Comparison of ENCODE assay signal across 8 cellular contexts in the genomic region with DNA sequence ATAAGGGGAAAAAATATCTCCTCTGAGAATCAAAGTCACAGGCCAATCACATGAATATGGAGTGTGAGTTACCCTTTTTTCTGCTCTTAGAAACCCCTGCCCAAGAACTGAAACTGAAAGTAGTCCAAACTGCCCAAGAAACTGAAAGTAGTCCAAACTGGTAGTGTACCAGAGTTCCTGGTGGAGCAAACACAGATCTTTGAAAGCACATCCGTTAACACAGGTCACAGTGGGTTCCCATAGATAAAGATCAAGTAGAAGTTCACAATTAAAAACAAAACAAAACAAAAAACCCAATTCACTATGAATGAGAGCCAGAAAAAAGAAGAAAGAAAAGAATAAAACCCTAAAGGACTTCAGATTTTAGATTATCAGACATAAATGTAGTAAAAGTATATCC.
DNase-seq lines count a peak whose midpoint lies in the region; ATAC-seq, FAIRE-seq and TF ChIP-seq lines count a peak whose summit lies in the region.

No MANE protein-coding gene starts in this region.

- no peaks in the 10 kb centered on the region for H3K9me3 Mint-ChIP-seq in stimulated activated memory B cell treated with anti-CD40 and anti-IgM and Interleukin-4, amounts not matched to agents 10 μg/mL and 1 μg/mL and 100 μg/mL, for 72 hours

- H3K4me3 ChIP-seq in A549, result no peak overlapping the region
- peak overlapping the region; percentile 17 for H3K4me3 ChIP-seq in fibroblast of pulmonary artery (replicated peaks; ENCODE audit: low read depth, low read length)
- no peak overlapping the region for H3K4me3 ChIP-seq in prostate gland

- POLR2A ChIA-PET in A549 (lab: Yijun Ruan, JAX), result no interaction called here

- peak overlapping the region; percentile 20; the same call in 1 of the 3 replicates for H3K4me2 ChIP-seq in A549

- no peak for TF ChIP-seq CTCF in A549 (IDR thresholded peaks at IDR 0.05)
- no peak for TF ChIP-seq CTCF in fibroblast of pulmonary artery (IDR thresholded peaks at IDR 0.05; ENCODE audit: low read length, missing control alignments)
- TF ChIP-seq CTCF in prostate gland (IDR thresholded peaks at IDR 0.05), result no peak

- FAIRE-seq in A549 (lab: Jason Lieb, UNC), result no peak

- ATAC-seq in A549 (no peak), GM18498 (IDR thresholded peaks at IDR 0.05; ENCODE audit: unreplicated experiment) (peak; percentile 99), HG02884 (IDR thresholded peaks at IDR 0.05; ENCODE audit: unreplicated experiment) (peak; percentile 93)
- ATAC-seq in stimulated activated memory B cell treated with anti-CD40 and anti-IgM and Interleukin-4, amounts not matched to agents 10 μg/mL and 1 μg/mL and 100 μg/mL, for 72 hours, result no peak

- H3K27ac ChIP-seq in A549 (no peak overlapping the region), prostate gland (no peak overlapping the region)

- no peak for TF ChIP-seq RAD21 in A549 (conservative IDR thresholded peaks at IDR 0.05 in 1 of 2, IDR thresholded peaks at IDR 0.05 in 1 of 2)

- H3K4me1 Mint-ChIP-seq in stimulated activated memory B cell treated with anti-CD40 and anti-IgM and Interleukin-4, amounts not matched to agents 10 μg/mL and 1 μg/mL and 100 μg/mL, for 72 hours, result peaks cover 11% of the 10 kb centered on the region

- H3K4me1 ChIP-seq in A549, result no peaks in the 10 kb centered on the region
- H3K4me1 ChIP-seq in prostate gland (replicated peaks), result no peaks in the 10 kb centered on the region

- TF ChIP-seq POLR2A in A549 (IDR thresholded peaks at IDR 0.05; ENCODE audit: low read length), result no peak
- no peak for TF ChIP-seq POLR2A in prostate gland (IDR thresholded peaks at IDR 0.05)

- H3K36me3 ChIP-seq in prostate gland, result no peaks in the 10 kb centered on the region

- CTCF ChIA-PET in A549 (lab: Yijun Ruan, JAX), result no interaction called here

- H3K36me3 Mint-ChIP-seq in stimulated activated memory B cell treated with anti-CD40 and anti-IgM and Interleukin-4, amounts not matched to agents 10 μg/mL and 1 μg/mL and 100 μg/mL, for 72 hours, result peaks cover 11% of the 10 kb centered on the region

- no peaks in the 10 kb centered on the region for H3K27me3 Mint-ChIP-seq in stimulated activated memory B cell treated with anti-CD40 and anti-IgM and Interleukin-4, amounts not matched to agents 10 μg/mL and 1 μg/mL and 100 μg/mL, for 72 hours

- H3K9me3 ChIP-seq in A549, result no peaks in the 10 kb centered on the region
- no peaks in the 10 kb centered on the region for H3K9me3 ChIP-seq in prostate gland

- intact Hi-C loops in prostate gland (cut with DNase I), result no loop called here

- H3K27ac Mint-ChIP-seq in stimulated activated memory B cell treated with anti-CD40 and anti-IgM and Interleukin-4, amounts not matched to agents 10 μg/mL and 1 μg/mL and 100 μg/mL, for 72 hours, result peak overlapping the region; percentile 20

- DNase-seq in A549 (ENCODE audit: low read depth in 1 of 2, low spot score in 1 of 2) (no peak), RPMI7951 (ENCODE audit: low read depth) (peak; percentile 73), fibroblast of pulmonary artery (ENCODE audit: low read depth) (peak; percentile 50), prostate gland (ENCODE audit: low spot score) (no peak), iPS-NIHi11 (ENCODE audit: low spot score) (no peak)

- H3K4me3 Mint-ChIP-seq in stimulated activated memory B cell treated with anti-CD40 and anti-IgM and Interleukin-4, amounts not matched to agents 10 μg/mL and 1 μg/mL and 100 μg/mL, for 72 hours, result peak overlapping the region; percentile 46

- no peaks in the 10 kb centered on the region for H3K27me3 ChIP-seq in prostate gland (replicated peaks; ENCODE audit: insufficient read depth)

- no peak for TF ChIP-seq EP300 in A549 (IDR thresholded peaks at IDR 0.05)

- WGBS in A549 (ENCODE audit: missing lambda C conversion rate), result 81% methylated on average over 1 of the region's 1 CpG
- WGBS in prostate gland, result 10% methylated on average over 1 of the region's 1 CpG

TF ChIP-seq in A549, 52 proteins besides CTCF, POLR2A, EP300 and RAD21:
- TF ChIP-seq HOXB13 (CRISPR knock-in tag; IDR thresholded peaks at IDR 0.05; ENCODE audit: low read depth) (no peak), KDM5A (IDR thresholded peaks at IDR 0.05) (no peak), POLR2AphosphoS2 (conservative IDR thresholded peaks at IDR 0.05; ENCODE audit: low read length) (no peak), RFX5 (IDR thresholded peaks at IDR 0.05) (no peak), RARB (CRISPR knock-in tag; IDR thresholded peaks at IDR 0.05) (no peak), KDM1A (IDR thresholded peaks at IDR 0.05; ENCODE audit: low read depth) (no peak), NR3C1 (IDR thresholded peaks at IDR 0.05) (no peak), HOXA7 (CRISPR knock-in tag; IDR thresholded peaks at IDR 0.05) (no peak), TFCP2L1 (CRISPR knock-in tag; IDR thresholded peaks at IDR 0.05) (no peak), CEBPB (IDR thresholded peaks at IDR 0.05) (no peak)
- TF ChIP-seq, protein P1, sequence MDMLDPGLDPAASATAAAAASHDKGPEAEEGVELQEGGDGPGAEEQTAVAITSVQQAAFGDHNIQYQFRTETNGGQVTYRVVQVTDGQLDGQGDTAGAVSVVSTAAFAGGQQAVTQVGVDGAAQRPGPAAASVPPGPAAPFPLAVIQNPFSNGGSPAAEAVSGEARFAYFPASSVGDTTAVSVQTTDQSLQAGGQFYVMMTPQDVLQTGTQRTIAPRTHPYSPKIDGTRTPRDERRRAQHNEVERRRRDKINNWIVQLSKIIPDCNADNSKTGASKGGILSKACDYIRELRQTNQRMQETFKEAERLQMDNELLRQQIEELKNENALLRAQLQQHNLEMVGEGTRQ (IDR thresholded peaks at IDR 0.05), result no peak
- TF ChIP-seq, protein P2, sequence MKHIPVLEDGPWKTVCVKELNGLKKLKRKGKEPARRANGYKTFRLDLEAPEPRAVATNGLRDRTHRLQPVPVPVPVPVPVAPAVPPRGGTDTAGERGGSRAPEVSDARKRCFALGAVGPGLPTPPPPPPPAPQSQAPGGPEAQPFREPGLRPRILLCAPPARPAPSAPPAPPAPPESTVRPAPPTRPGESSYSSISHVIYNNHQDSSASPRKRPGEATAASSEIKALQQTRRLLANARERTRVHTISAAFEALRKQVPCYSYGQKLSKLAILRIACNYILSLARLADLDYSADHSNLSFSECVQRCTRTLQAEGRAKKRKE (CRISPR knock-in tag; IDR thresholded peaks at IDR 0.05; ENCODE audit: low read depth), result no peak
- TF ChIP-seq, protein P3, sequence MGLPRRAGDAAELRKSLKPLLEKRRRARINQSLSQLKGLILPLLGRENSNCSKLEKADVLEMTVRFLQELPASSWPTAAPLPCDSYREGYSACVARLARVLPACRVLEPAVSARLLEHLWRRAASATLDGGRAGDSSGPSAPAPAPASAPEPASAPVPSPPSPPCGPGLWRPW (IDR thresholded peaks at IDR 0.05), result no peak

Comparison
In these comparisons a context has a peak if more than half of its experiments do, and no peak if none do; other contexts are left out.
1. ATAC-seq: peak in GM18498 (single experiment) and HG02884 (single experiment); none in A549 (0 of 2) and stimulated activated memory B cell treated with anti-CD40 and anti-IgM and Interleukin-4, amounts not matched to agents 10 μg/mL and 1 μg/mL and 100 μg/mL, for 72 hours (single experiment).
2. DNase-seq: peak in RPMI7951 (single experiment) and fibroblast of pulmonary artery (single experiment); none in A549 (0 of 2), prostate gland (single experiment) and iPS-NIHi11 (single experiment).